ENCODE assay signal across 21 cellular contexts in the genomic region with DNA sequence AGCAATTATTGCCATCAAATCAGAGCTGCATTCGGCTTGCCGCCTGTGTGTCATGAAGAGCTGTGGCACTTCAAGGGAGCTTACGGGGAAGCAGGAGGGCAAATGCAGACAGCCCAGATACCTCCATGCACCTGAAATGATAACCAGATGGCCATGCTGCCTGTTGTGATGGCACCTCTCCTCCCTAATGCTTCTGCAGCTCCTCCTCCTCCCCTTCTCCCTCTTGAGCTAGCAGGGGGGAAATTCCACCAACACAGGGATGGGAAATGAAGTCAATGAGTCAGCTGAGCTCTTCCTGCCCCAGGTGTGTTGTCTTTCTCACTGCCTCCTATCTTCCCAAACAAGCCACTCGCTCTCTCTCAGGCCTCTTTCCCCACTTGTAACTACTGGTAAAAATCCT.
DNase-seq lines count a peak whose midpoint lies in the region; ATAC-seq, FAIRE-seq and TF ChIP-seq lines count a peak whose summit lies in the region.
"Had no signal": no experiment of that assay in that cellular context is flagged by ENCODE, and none has a peak within 500 bp of the region (broad histone marks: within the 10 kb centered on the region; RNA-seq: fewer than 3 reads in every experiment).

No MANE protein-coding gene starts in this region.

- intact Hi-C loops in activated naive CD4-positive, alpha-beta T cell treated with anti-CD3 and anti-CD28 coated beads for 36 hours (cut with micrococcal nuclease): no loop called here

- H3K27ac ChIP-seq in endodermal cell (ENCODE audit: low read depth, low read length): no peak overlapping the region
- H3K27ac ChIP-seq: C4-2B, PC-9, RWPE1 had no signal

- no peaks in the 10 kb centered on the region for H3K9me3 Mint-ChIP-seq in activated naive CD4-positive, alpha-beta T cell treated with anti-CD3 and anti-CD28 coated beads for 36 hours
- H3K9me3 Mint-ChIP-seq in endodermal cell: peaks cover 37% of the 10 kb centered on the region
- peaks cover 7% of the 10 kb centered on the region for H3K9me3 Mint-ChIP-seq in nephron
- H3K9me3 Mint-ChIP-seq: GM23338 had no signal

- TF ChIP-seq POLR2A in GM12891 (IDR thresholded peaks at IDR 0.05; ENCODE audit: low read depth, low read length): no peak

- no peaks in the 10 kb centered on the region for H3K27me3 ChIP-seq in endodermal cell (ENCODE audit: control insufficient read depth, insufficient read depth, low read length, poor library complexity, severe bottlenecking)

- TF ChIP-seq CTCF in endodermal cell (conservative IDR thresholded peaks at IDR 0.05) (no peak), nephron (IDR thresholded peaks at IDR 0.05; ENCODE audit: unreplicated experiment in 3 of 3) (no peak)

- CTCF ChIA-PET in activated naive CD4-positive, alpha-beta T cell treated with anti-CD3 and anti-CD28 coated beads for 36 hours (lab: Charles Lee): no interaction called here

- no peaks in the 10 kb centered on the region for H3K4me1 ChIP-seq in endodermal cell (ENCODE audit: control insufficient read depth, insufficient read depth, low read length)

- H3K27me3 Mint-ChIP-seq in activated naive CD4-positive, alpha-beta T cell treated with anti-CD3 and anti-CD28 coated beads for 36 hours (ENCODE audit: low read depth): no peaks in the 10 kb centered on the region
- H3K27me3 Mint-ChIP-seq in endodermal cell (ENCODE audit: insufficient read depth): no peaks in the 10 kb centered on the region
- H3K27me3 Mint-ChIP-seq in nephron (ENCODE audit: low read depth): no peaks in the 10 kb centered on the region

- WGBS in endodermal cell (ENCODE audit: insufficient coverage in 1 of 2, insufficient read length in 1 of 2), 2 experiments: 95 to 100% methylated on average over 1 to 3 of the region's 4 CpGs

- no peaks in the 10 kb centered on the region for H3K9me3 ChIP-seq in endodermal cell (ENCODE audit: control insufficient read depth, low read length)

- peaks cover 21% of the 10 kb centered on the region for H3K4me1 Mint-ChIP-seq in activated naive CD4-positive, alpha-beta T cell treated with anti-CD3 and anti-CD28 coated beads for 36 hours (ENCODE audit: low read depth)
- H3K4me1 Mint-ChIP-seq in endodermal cell (no peaks in the 10 kb centered on the region), nephron (peaks cover 50% of the 10 kb centered on the region)
- H3K4me1 Mint-ChIP-seq: IgD-negative memory B cell had no signal

- no peaks in the 10 kb centered on the region for H3K36me3 ChIP-seq in endodermal cell (ENCODE audit: control insufficient read depth, insufficient read depth, low read length)

- no peak overlapping the region for H3K9ac ChIP-seq in endodermal cell (ENCODE audit: extremely low read depth, low read length, poor library complexity, severe bottlenecking)

- no peak overlapping the region for H3K4me3 ChIP-seq in endodermal cell (ENCODE audit: low read length)
- H3K4me3 ChIP-seq: GM23338, PC-9 had no signal

- no peak for FAIRE-seq in GM12891 (lab: Jason Lieb, UNC)

- H3K4me3 Mint-ChIP-seq in activated naive CD4-positive, alpha-beta T cell treated with anti-CD3 and anti-CD28 coated beads for 36 hours: no peak overlapping the region
- no peak overlapping the region for H3K4me3 Mint-ChIP-seq in endodermal cell
- H3K4me3 Mint-ChIP-seq in nephron: no peak overlapping the region
- H3K4me3 Mint-ChIP-seq: GM23338, IgD-negative memory B cell had no signal

- H3K36me3 Mint-ChIP-seq in activated naive CD4-positive, alpha-beta T cell treated with anti-CD3 and anti-CD28 coated beads for 36 hours (ENCODE audit: low read depth): no peaks in the 10 kb centered on the region
- H3K36me3 Mint-ChIP-seq in endodermal cell (ENCODE audit: low read depth): no peaks in the 10 kb centered on the region
- H3K36me3 Mint-ChIP-seq in nephron (ENCODE audit: low read depth): no peaks in the 10 kb centered on the region
- H3K36me3 Mint-ChIP-seq: IgD-negative memory B cell had no signal

- DNase-seq in activated naive CD4-positive, alpha-beta T cell treated with anti-CD3 and anti-CD28 coated beads for 36 hours: peak; percentile 28
- no peak for DNase-seq in activated naive CD4-positive, alpha-beta T cell treated with Interleukin-2 at 50 U/mL for 16 hours
- DNase-seq in NCI-H69 (lab: John Stamatoyannopoulos, UW): peak; percentile 46
- peak; percentile 65 for DNase-seq in endodermal cell
- DNase-seq in GM12891 (ENCODE audit: insufficient read length, low spot score): no peak
- DNase-seq: ACHN, DND-41, GDM1, HCEC 1CT, Karpas-422, NCI-H1048, NCI-H1436, NCI-H1930, PC-9, SIG-M5 had no signal

- H3K27ac Mint-ChIP-seq in activated naive CD4-positive, alpha-beta T cell treated with anti-CD3 and anti-CD28 coated beads for 36 hours: peak overlapping the region; percentile 51
- H3K27ac Mint-ChIP-seq in endodermal cell: no peak overlapping the region
- H3K27ac Mint-ChIP-seq in nephron: peak overlapping the region in 2 of 3 experiments; percentile 31 to 81
- H3K27ac Mint-ChIP-seq: GM23338, IgD-negative memory B cell had no signal

- no peak for ATAC-seq in HG02970 (IDR thresholded peaks at IDR 0.05; ENCODE audit: low FRiP score, unreplicated experiment)
- ATAC-seq: GM23338 had no signal

TF ChIP-seq in GM12891, 5 proteins besides CTCF, POLR2A, EP300 and RAD21:
- no peak for TF ChIP-seq TAF1 (IDR thresholded peaks at IDR 0.05; ENCODE audit: low read depth, low read length)
- no peak for TF ChIP-seq SPI1 (IDR thresholded peaks at IDR 0.05; ENCODE audit: low read depth, low read length)
- TF ChIP-seq POLR2AphosphoS5 (IDR thresholded peaks at IDR 0.05; ENCODE audit: low read depth, low read length): no peak
- TF ChIP-seq PAX5 (IDR thresholded peaks at IDR 0.05; ENCODE audit: insufficient read depth, low read length, severe bottlenecking): no peak
- no peak for TF ChIP-seq POU2F2 (IDR thresholded peaks at IDR 0.05; ENCODE audit: low read depth, low read length)

Comparison
In these comparisons a context has a peak if more than half of its experiments do, and no peak if none do; other contexts are left out.
1. DNase-seq: peak in activated naive CD4-positive, alpha-beta T cell treated with anti-CD3 and anti-CD28 coated beads for 36 hours (single experiment), NCI-H69 (single experiment) and endodermal cell (single experiment); none in activated naive CD4-positive, alpha-beta T cell treated with Interleukin-2 at 50 U/mL for 16 hours (single experiment) and GM12891 (single experiment).